In genomic region chr3:70849911-70850699, GRCh38 we compare ENCODE assay signal across 11 cellular contexts.
DNase-seq lines count a peak whose midpoint lies in the region; ATAC-seq and TF ChIP-seq lines count a peak whose summit lies in the region.
"Had no signal": no experiment of that assay in that cellular context is flagged by ENCODE, and none has a peak within 500 bp of the region (broad histone marks: within the 10 kb centered on the region; RNA-seq: fewer than 3 reads in every experiment).

No MANE protein-coding gene starts in this region.

- CTCF ChIA-PET in CD8-positive, alpha-beta T cell (lab: Charles Lee), result no interaction called here

- peaks cover 10 to 39% of the 10 kb centered on the region in 2 donors for H3K4me1 ChIP-seq in thoracic aorta (ENCODE audit: control insufficient read depth in 1 of 2, low read depth in 2 of 2)
- no peaks in the 10 kb centered on the region for H3K4me1 ChIP-seq in CD8-positive, alpha-beta T cell (ENCODE audit: insufficient read depth, low read length)
- peaks cover 26% of the 10 kb centered on the region for H3K4me1 ChIP-seq in GM23338 (ENCODE audit: insufficient read depth)

- peak overlapping the region; percentile 53 to 68 for H3K27ac ChIP-seq in thoracic aorta
- H3K27ac ChIP-seq in CD8-positive, alpha-beta T cell (ENCODE audit: low read depth, low read length), result no peak overlapping the region
- H3K27ac ChIP-seq in GM23338 (ENCODE audit: low read depth), result no peak overlapping the region

- H3K4me3 ChIP-seq in thoracic aorta (no peak overlapping the region), GM23338 (no peak overlapping the region)
- no peak overlapping the region for H3K4me3 ChIP-seq in CD8-positive, alpha-beta T cell (ENCODE audit: low read depth, low read length)

- POLR2A ChIA-PET in CD8-positive, alpha-beta T cell (lab: Charles Lee), result no interaction called here

- no peak overlapping the region for H3K4me2 ChIP-seq in GM23338

- intact Hi-C loops in CD8-positive, alpha-beta T cell (cut with DNase I, micrococcal nuclease), result no loop called here

- peaks cover 9% of the 10 kb centered on the region for H3K27me3 Mint-ChIP-seq in CD8-positive, alpha-beta T cell (ENCODE audit: low read depth)
- H3K27me3 Mint-ChIP-seq in GM23338 (ENCODE audit: insufficient read depth, low read depth, poor library complexity), result peaks cover 5% of the 10 kb centered on the region

- ATAC-seq in thoracic aorta (ENCODE audit: insufficient number of reproducible peaks, low FRiP score, low read depth) (peak; percentile 79), GM23338 (no peak)
- ATAC-seq in CD8-positive, alpha-beta T cell, result no peak
- ATAC-seq: naive thymus-derived CD8-positive, alpha-beta T cell had no signal

- no peaks in the 10 kb centered on the region for H3K36me3 ChIP-seq in thoracic aorta
- no peaks in the 10 kb centered on the region for H3K36me3 ChIP-seq in CD8-positive, alpha-beta T cell (ENCODE audit: insufficient read depth, low read length)
- no peaks in the 10 kb centered on the region for H3K36me3 ChIP-seq in GM23338 (ENCODE audit: insufficient read depth)

- no peaks in the 10 kb centered on the region for H3K27me3 ChIP-seq in thoracic aorta (replicated peaks; ENCODE audit: insufficient read depth)
- H3K27me3 ChIP-seq in CD8-positive, alpha-beta T cell (ENCODE audit: insufficient read depth, low read length), result no peaks in the 10 kb centered on the region
- no peaks in the 10 kb centered on the region for H3K27me3 ChIP-seq in GM23338 (ENCODE audit: insufficient read depth)

- H3K36me3 Mint-ChIP-seq in CD8-positive, alpha-beta T cell, result no peaks in the 10 kb centered on the region
- no peaks in the 10 kb centered on the region; the same call in 1 of the 3 replicates for H3K36me3 Mint-ChIP-seq in GM23338 (ENCODE audit: low read depth)
- H3K36me3 Mint-ChIP-seq: naive thymus-derived CD8-positive, alpha-beta T cell had no signal

- H4K20me1 ChIP-seq in GM23338 (replicated peaks; ENCODE audit: insufficient read depth), result no peaks in the 10 kb centered on the region

- H3K79me2 ChIP-seq in GM23338 (replicated peaks; ENCODE audit: insufficient read depth), result no peaks in the 10 kb centered on the region

- DNase-seq in NCI-H2029 (lab: John Stamatoyannopoulos, UW) (peak; percentile 6), NCI-H2029 treated with DMSO at 0.1 percent for 48 hours (lab: John Stamatoyannopoulos, UW) (no peak), amniotic epithelial cell (ENCODE audit: low read depth) (peak; percentile 91), hepatic stellate cell (ENCODE audit: low spot score) (peak; percentile 50), thoracic aorta (ENCODE audit: low spot score) (no peak), GM23338 (ENCODE audit: low spot score) (no peak), middle frontal gyrus (ENCODE audit: extremely low spot score, low spot score) (no peak)
- DNase-seq in CD8-positive, alpha-beta T cell, result no peak
- DNase-seq: naive thymus-derived CD8-positive, alpha-beta T cell; NCI-H2081 treated with DMSO at 0.1 percent for 48 hours had no signal

- TF ChIP-seq CTCF in thoracic aorta (IDR thresholded peaks at IDR 0.05) (no peak), GM23338 (conservative IDR thresholded peaks at IDR 0.05; ENCODE audit: low read depth in 2 of 2) (no peak)
- no peak for TF ChIP-seq CTCF in CD8-positive, alpha-beta T cell (IDR thresholded peaks at IDR 0.05)

- H3F3A ChIP-seq in GM23338 (replicated peaks; ENCODE audit: low read depth), result no peaks in the 10 kb centered on the region

- H3K9me3 Mint-ChIP-seq in CD8-positive, alpha-beta T cell, result no peaks in the 10 kb centered on the region
- peaks cover 5% of the 10 kb centered on the region; the same call in 1 of the 3 replicates for H3K9me3 Mint-ChIP-seq in GM23338
- H3K9me3 Mint-ChIP-seq: central memory CD8-positive, alpha-beta T cell had no signal

- peaks cover 2% of the 10 kb centered on the region; the same call in 1 of the 2 replicates for H3K9me2 ChIP-seq in GM23338 (ENCODE audit: insufficient read depth)

- H3K9me3 ChIP-seq in thoracic aorta, result no peaks in the 10 kb centered on the region
- no peaks in the 10 kb centered on the region for H3K9me3 ChIP-seq in CD8-positive, alpha-beta T cell (ENCODE audit: low read length)

- no peak overlapping the region for H2AFZ ChIP-seq in GM23338

- H3K4me3 Mint-ChIP-seq in CD8-positive, alpha-beta T cell, result no peak overlapping the region
- H3K4me3 Mint-ChIP-seq in GM23338, result no peak overlapping the region
- H3K4me3 Mint-ChIP-seq: central memory CD8-positive, alpha-beta T cell; naive thymus-derived CD8-positive, alpha-beta T cell had no signal

- no peak overlapping the region for H3K27ac Mint-ChIP-seq in CD8-positive, alpha-beta T cell
- H3K27ac Mint-ChIP-seq in GM23338, result no peak overlapping the region
- H3K27ac Mint-ChIP-seq: naive thymus-derived CD8-positive, alpha-beta T cell had no signal

- H3K4me1 Mint-ChIP-seq in CD8-positive, alpha-beta T cell (ENCODE audit: low read depth), result no peaks in the 10 kb centered on the region
- H3K4me1 Mint-ChIP-seq in GM23338, result peaks cover 32% of the 10 kb centered on the region
- H3K4me1 Mint-ChIP-seq: central memory CD8-positive, alpha-beta T cell had no signal

TF ChIP-seq in GM23338, 12 proteins besides CTCF, POLR2A, EP300 and RAD21 (continues in another document):
- no peak for TF ChIP-seq STAT1 (IDR thresholded peaks at IDR 0.05; ENCODE audit: unreplicated experiment)
- no peak for TF ChIP-seq REST (IDR thresholded peaks at IDR 0.05; ENCODE audit: unreplicated experiment)
- no peak for TF ChIP-seq ETS1 (IDR thresholded peaks at IDR 0.05)
- no peak for TF ChIP-seq ZNF114 (CRISPR knock-in tag; IDR thresholded peaks at IDR 0.05)
- no peak for TF ChIP-seq NANOG (IDR thresholded peaks at IDR 0.05; ENCODE audit: borderline replicate concordance)

Comparison
In these comparisons a context has a peak if more than half of its experiments do, and no peak if none do; other contexts are left out.
1. DNase-seq: peak in NCI-H2029 (single experiment), amniotic epithelial cell (single experiment) and hepatic stellate cell (single experiment); none in NCI-H2029 treated with DMSO at 0.1 percent for 48 hours (single experiment), thoracic aorta (single experiment), CD8-positive, alpha-beta T cell (0 of 7), GM23338 (single experiment) and middle frontal gyrus (single experiment).
2. H3K27ac ChIP-seq: peak in thoracic aorta (2 of 2); none in CD8-positive, alpha-beta T cell (single experiment) and GM23338 (single experiment).